24 cellular contexts compared by ENCODE assay signal in the genomic region with DNA sequence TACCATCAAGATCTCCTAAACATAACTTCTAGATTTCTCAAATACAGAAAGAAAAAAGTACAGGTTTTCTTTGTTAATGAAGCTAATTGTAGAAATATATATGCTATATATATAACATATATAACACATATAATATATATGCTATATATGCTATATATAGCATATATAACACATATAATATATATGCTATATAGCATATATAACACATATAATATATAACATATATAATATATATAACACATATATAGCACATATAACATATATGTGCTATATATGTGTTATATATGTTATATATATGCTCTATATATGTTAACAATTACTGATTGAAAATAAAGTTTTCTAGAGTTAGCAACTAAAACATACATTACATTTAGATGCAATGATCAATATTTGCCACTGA. TPM values are rescaled to one million over a fixed set of nuclear protein-coding genes. Genes with fewer than 3 reads are reported as not detected.
A peak's percentile ranks its signal among the peaks of the same experiment; 100 is the strongest.
DNase-seq lines count a peak whose midpoint lies in the region; ATAC-seq, FAIRE-seq and TF ChIP-seq lines count a peak whose summit lies in the region.
"Had no signal": no experiment of that assay in that cellular context is flagged by ENCODE, and none has a peak within 500 bp of the region (broad histone marks: within the 10 kb centered on the region; RNA-seq: fewer than 3 reads in every experiment).

No MANE protein-coding gene starts in this region.

- no peak overlapping the region for H3K27ac ChIP-seq in kidney (ENCODE audit: low read depth in 2 of 2, low read length in 2 of 2)
- no peak overlapping the region for H3K27ac ChIP-seq in Karpas-422 (ENCODE audit: low read length)
- H3K27ac ChIP-seq: 22Rv1, BLaER1, C4-2B had no signal

- H3K4me2 ChIP-seq in Karpas-422 (ENCODE audit: low read depth, low read length, poor library complexity, severe bottlenecking), result no peak overlapping the region
- H3K4me2 ChIP-seq: BLaER1 had no signal

- DNase-seq in RCC 7860 (ENCODE audit: low spot score) (no peak), kidney (no peak), Karpas-422 (no peak), MG63 (no peak)
- DNase-seq in NK-92 treated with Interleukin-12 subunit alpha and Interleukin-12 subunit beta, amount 100 ng/mL, for 24 hours (lab: John Stamatoyannopoulos, UW), result no peak
- DNase-seq: ACHN; BE2C; Caco-2; Calu3; CD4-positive, alpha-beta T cell; CD8-positive, alpha-beta T cell; DMS79 treated with DMSO at 0.1 percent for 48 hours; GDM1 had no signal

- H3K4me3 ChIP-seq in kidney (ENCODE audit: low read length in 2 of 2), result no peak overlapping the region
- H3K4me3 ChIP-seq in Karpas-422 (ENCODE audit: low read length), result no peak overlapping the region
- no peak overlapping the region for H3K4me3 ChIP-seq in MG63
- H3K4me3 ChIP-seq: BLaER1, GM12878 had no signal

- intact Hi-C loops in kidney (cut with DNase I), result no loop called here

- H3K36me3 ChIP-seq in kidney (ENCODE audit: control insufficient read depth in 1 of 2, insufficient read depth in 2 of 2, low read length in 2 of 2) (no peaks in the 10 kb centered on the region), Karpas-422 (ENCODE audit: insufficient read depth, low read length) (no peaks in the 10 kb centered on the region), MG63 (no peaks in the 10 kb centered on the region)
- H3K36me3 ChIP-seq: BE2C, BLaER1 had no signal

- no peaks in the 10 kb centered on the region for H3K4me1 ChIP-seq in kidney (ENCODE audit: control insufficient read depth in 1 of 2, insufficient read depth in 1 of 2, low read depth in 1 of 2, low read length in 2 of 2)
- no peaks in the 10 kb centered on the region for H3K4me1 ChIP-seq in Karpas-422 (ENCODE audit: low read length)
- H3K4me1 ChIP-seq: BE2C, BLaER1, Caco-2 had no signal

- H3K79me2 ChIP-seq in Karpas-422 (ENCODE audit: low read length), result no peaks in the 10 kb centered on the region

- ATAC-seq in HG03469 (IDR thresholded peaks at IDR 0.05; ENCODE audit: unreplicated experiment), result no peak
- ATAC-seq: CD8-positive, alpha-beta T cell; GM12878 had no signal

- TF ChIP-seq CTCF in kidney (IDR thresholded peaks at IDR 0.05; ENCODE audit: borderline replicate concordance, extremely low read depth, insufficient read depth), result no peak

- no peaks in the 10 kb centered on the region for H3K9me3 ChIP-seq in kidney (ENCODE audit: control insufficient read depth in 1 of 2, low read length in 2 of 2)
- no peaks in the 10 kb centered on the region for H3K9me3 ChIP-seq in Karpas-422 (ENCODE audit: low read length)
- H3K9me3 ChIP-seq in MG63, result no peaks in the 10 kb centered on the region
- H3K9me3 ChIP-seq: BE2C, BLaER1, Caco-2 had no signal

- peak; percentile 84 for FAIRE-seq in A204.1 (lab: Jason Lieb, UNC)
- FAIRE-seq in RCC 7860 (lab: Jason Lieb, UNC), result peak; percentile 23
- FAIRE-seq in colon (lab: Jason Lieb, UNC), result peak; percentile 62
- FAIRE-seq in kidney (lab: Jason Lieb, UNC), result peak; percentile 64
- FAIRE-seq: GM12878, GM12892, GM18507 had no signal

- H3K27me3 ChIP-seq in Karpas-422 (ENCODE audit: low read length) (no peaks in the 10 kb centered on the region), MG63 (no peaks in the 10 kb centered on the region)
- H3K27me3 ChIP-seq: BE2C, BLaER1 had no signal

- H2AFZ ChIP-seq in Karpas-422 (ENCODE audit: low read length), result no peak overlapping the region

- H3K9ac ChIP-seq in kidney (ENCODE audit: low read length in 2 of 2), result no peak overlapping the region
- no peak overlapping the region for H3K9ac ChIP-seq in Karpas-422 (ENCODE audit: low read length)
- H3K9ac ChIP-seq: BLaER1 had no signal

- H3K9me2 ChIP-seq in Karpas-422 (replicated peaks; ENCODE audit: insufficient read depth, low read length), result no peaks in the 10 kb centered on the region

- no peaks in the 10 kb centered on the region for H4K20me1 ChIP-seq in Karpas-422 (ENCODE audit: insufficient read depth, low read depth, low read length)
- H4K20me1 ChIP-seq: BLaER1 had no signal

RNA-seq across cellular contexts. Expression of a gene that starts 34.8 kb away (rescaled TPM):
- total RNA-seq in kidney, result not detected
- not detected for polyA plus RNA-seq in kidney (ENCODE audit: insufficient read depth, low read depth, low replicate concordance)
- not detected in 2 replicates for total RNA-seq in Karpas-422 (2014; rRNA removed; shearing (Covaris generic); ENCODE audit: low replicate concordance)
- total RNA-seq in MG63 (2014; rRNA removed; shearing (Covaris generic); ENCODE audit: low replicate concordance), result not detected in 2 replicates
- total RNA-seq: A172; Caco-2; Calu3; CD4-positive, alpha-beta T cell; CD8-positive, alpha-beta T cell; GM12878 had no signal
- polyA plus RNA-seq: AG04450, GM12878 had no signal
